ENCODE assay signal across 8 cellular contexts in the genomic region with DNA sequence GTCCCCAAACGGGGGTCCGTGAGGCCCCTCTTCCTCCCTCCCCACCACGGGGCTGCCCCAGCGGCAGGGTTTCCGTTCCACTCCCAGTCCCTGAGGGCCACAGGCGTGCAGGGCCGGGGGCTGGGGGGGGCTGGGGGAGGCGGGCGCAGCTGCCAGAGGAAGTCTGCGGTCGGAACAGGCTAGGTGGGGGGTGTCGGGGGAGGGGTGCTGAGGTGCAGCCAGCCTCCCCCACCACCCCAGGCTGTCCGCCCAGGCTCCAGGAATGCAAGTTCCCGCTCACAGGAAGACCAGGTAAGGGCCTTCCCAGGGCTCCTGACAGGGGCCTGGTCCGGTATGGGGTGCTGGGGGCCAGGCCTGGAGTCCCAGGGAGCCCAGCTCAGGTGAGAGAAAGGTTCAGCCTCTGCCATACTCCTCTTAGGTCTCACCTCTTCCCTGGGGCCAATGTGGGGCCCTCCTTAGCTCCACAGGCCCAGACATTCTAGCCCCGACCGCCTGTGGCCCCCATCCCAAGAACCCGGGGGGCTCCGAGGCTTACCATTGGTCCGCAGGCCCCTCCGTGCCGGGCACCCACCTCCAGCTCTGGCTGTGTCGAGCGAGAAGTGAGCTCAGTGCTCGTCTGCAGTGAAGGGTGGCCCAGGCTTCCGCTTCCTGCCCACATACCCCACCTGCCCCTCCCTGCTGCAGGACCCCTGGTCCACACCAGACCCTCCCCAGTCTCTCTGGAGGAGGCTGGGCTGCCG. TPM values are rescaled to one million over a fixed set of nuclear protein-coding genes. Genes with fewer than 3 reads are reported as not detected.
DNase-seq lines count a peak whose midpoint lies in the region; ATAC-seq and TF ChIP-seq lines count a peak whose summit lies in the region.

A gene with protein sequence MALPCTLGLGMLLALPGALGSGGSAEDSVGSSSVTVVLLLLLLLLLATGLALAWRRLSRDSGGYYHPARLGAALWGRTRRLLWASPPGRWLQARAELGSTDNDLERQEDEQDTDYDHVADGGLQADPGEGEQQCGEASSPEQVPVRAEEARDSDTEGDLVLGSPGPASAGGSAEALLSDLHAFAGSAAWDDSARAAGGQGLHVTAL (minus strand): TSS at position 601 of the 740 bp plus-strand sequence. CDS start 63 bp downstream, at position 538.

- ATAC-seq in GM21447 (IDR thresholded peaks at IDR 0.05; ENCODE audit: unreplicated experiment) (peak; percentile 31), GM21390 (IDR thresholded peaks at IDR 0.05; ENCODE audit: unreplicated experiment) (no peak)

- peak within 1 kb of the TSS; percentile 42 for H3K27ac Mint-ChIP-seq in endothelial cell (ENCODE audit: unreplicated experiment)

- H3K9me3 Mint-ChIP-seq in endothelial cell (ENCODE audit: unreplicated experiment): no peaks in the 10 kb centered on the region

- no peaks in the 10 kb centered on the region for H3K27me3 ChIP-seq in brain microvascular endothelial cell (replicated peaks)

- H3K4me1 Mint-ChIP-seq in endothelial cell (ENCODE audit: unreplicated experiment): peaks cover 14% of the 10 kb centered on the region

- peaks cover 15% of the 10 kb centered on the region for H3K36me3 Mint-ChIP-seq in endothelial cell (ENCODE audit: low read depth, unreplicated experiment)

- H3K27ac ChIP-seq in brain microvascular endothelial cell: no peak within 1 kb of the TSS
- no peak within 1 kb of the TSS for H3K27ac ChIP-seq in caudate nucleus (ENCODE audit: low read depth, low read length)

- peak within 1 kb of the TSS; percentile 72 for H3K4me3 Mint-ChIP-seq in endothelial cell (ENCODE audit: unreplicated experiment)

- in situ Hi-C loops in brain microvascular endothelial cell (cut with HindIII; ENCODE audit: low pct_ligation_motif_present, low sequenced_read_pairs): no loop called here

- no peak within 1 kb of the TSS for H3K4me3 ChIP-seq in brain microvascular endothelial cell (ENCODE audit: low read depth, low read length)

- TF ChIP-seq CTCF in endothelial cell (IDR thresholded peaks at IDR 0.05; ENCODE audit: unreplicated experiment) (no peak), brain microvascular endothelial cell (IDR thresholded peaks at IDR 0.05; ENCODE audit: low read depth, low read length, missing control alignments) (no peak)

- DNase-seq in activated CD4-positive, alpha-beta T cell treated with anti-CD3 and anti-CD28 coated beads for 1 hour: peak; percentile 62
- DNase-seq in endothelial cell (ENCODE audit: low spot score) (no peak), brain microvascular endothelial cell (no peak), caudate nucleus (lab: John Stamatoyannopoulos, UW) (no peak), NCI-H774 (lab: John Stamatoyannopoulos, UW) (no peak)
- DNase-seq in stimulated activated CD8-positive, alpha-beta memory T cell treated with anti-CD3 and anti-CD28 coated beads, Interleukin-15, amount 100 ng/mL, for 1 hour (ENCODE audit: low read depth): peak; percentile 54

- peaks cover 64% of the 10 kb centered on the region for H3K36me3 ChIP-seq in brain microvascular endothelial cell (replicated peaks)

- H3K27me3 Mint-ChIP-seq in endothelial cell (ENCODE audit: unreplicated experiment): peaks cover 29% of the 10 kb centered on the region

RNA-seq across cellular contexts. Expression of the gene that starts here (rescaled TPM):
- 12.9 TPM for total RNA-seq in endothelial cell (ENCODE audit: unreplicated experiment)

Comparison
In these comparisons a context has a peak if more than half of its experiments do, and no peak if none do; other contexts are left out.
1. DNase-seq: peak in activated CD4-positive, alpha-beta T cell treated with anti-CD3 and anti-CD28 coated beads for 1 hour (single experiment) and stimulated activated CD8-positive, alpha-beta memory T cell treated with anti-CD3 and anti-CD28 coated beads, Interleukin-15, amount 100 ng/mL, for 1 hour (single experiment); none in endothelial cell (single experiment), brain microvascular endothelial cell (single experiment), caudate nucleus (0 of 61) and NCI-H774 (single experiment).